ENCODE assay signal across 9 cellular contexts in the genomic region with DNA sequence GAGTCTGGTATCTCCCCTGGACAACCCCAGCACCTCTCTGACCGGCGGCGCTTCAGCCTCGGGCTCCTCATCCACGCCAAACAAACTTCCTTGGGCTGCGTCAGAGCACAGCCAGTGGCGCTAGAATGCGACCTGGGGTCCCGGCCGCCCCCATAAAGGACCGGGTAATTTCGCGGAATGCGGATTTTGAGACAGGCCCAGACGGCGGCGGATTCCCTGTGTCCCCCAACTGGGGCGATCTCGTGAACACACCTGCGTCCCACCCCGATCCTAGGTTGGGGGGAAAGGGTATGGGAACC. TPM values are rescaled to one million over a fixed set of nuclear protein-coding genes. Genes with fewer than 3 reads are reported as not detected.
DNase-seq lines count a peak whose midpoint lies in the region; ATAC-seq and TF ChIP-seq lines count a peak whose summit lies in the region.
"Had no signal": no experiment of that assay in that cellular context is flagged by ENCODE, and none has a peak within 500 bp of the region (broad histone marks: within the 10 kb centered on the region; RNA-seq: fewer than 3 reads in every experiment).

No MANE protein-coding gene starts in this region.

- H2AFZ ChIP-seq in OCI-LY3 (ENCODE audit: low read depth, low read length) = no peak overlapping the region

- H3K4me1 Mint-ChIP-seq in neural crest cell = peaks cover 51% of the 10 kb centered on the region

- peaks cover 23 to 34% (median 29%) of the 10 kb centered on the region in 11 experiments for H3K27me3 ChIP-seq in BLaER1 treated with 17β-estradiol and CSF1 and Interleukin-3, amounts not matched to agents 10 nM and 100 nM
- H3K27me3 ChIP-seq in OCI-LY3 (ENCODE audit: low read depth, low read length) = peaks cover 6% of the 10 kb centered on the region; the same call in 1 of the 2 replicates

- H3K4me3 Mint-ChIP-seq in neural crest cell = peak overlapping the region; percentile 98

- H3K4me1 ChIP-seq in BLaER1 treated with 17β-estradiol and CSF1 and Interleukin-3, amounts not matched to agents 10 nM and 100 nM = peaks cover 29 to 54% (median 45%) of the 10 kb centered on the region in 10 experiments
- peaks cover 23% of the 10 kb centered on the region for H3K4me1 ChIP-seq in OCI-LY3 (ENCODE audit: low read length)

- peak overlapping the region; percentile 77 to 90 (median 84) for H3K9ac ChIP-seq in BLaER1 treated with 17β-estradiol and CSF1 and Interleukin-3, amounts not matched to agents 10 nM and 100 nM
- H3K9ac ChIP-seq in OCI-LY3 (ENCODE audit: low read length) = peak overlapping the region; percentile 82

- H3K27me3 Mint-ChIP-seq in neural crest cell (ENCODE audit: low read depth) = peaks cover 12% of the 10 kb centered on the region

- peak overlapping the region in 2 of 11 experiments; percentile 6 to 43; a peak in 3 of 22 replicates for H3K27ac ChIP-seq in BLaER1 treated with 17β-estradiol and CSF1 and Interleukin-3, amounts not matched to agents 10 nM and 100 nM
- no peak overlapping the region for H3K27ac ChIP-seq in OCI-LY3 (ENCODE audit: low read length)

- H3K9me3 ChIP-seq in BLaER1 treated with 17β-estradiol and CSF1 and Interleukin-3, amounts not matched to agents 10 nM and 100 nM (replicated peaks in 1 of 11) = no peaks in the 10 kb centered on the region
- no peaks in the 10 kb centered on the region for H3K9me3 ChIP-seq in OCI-LY3 (ENCODE audit: insufficient read depth, low read length)

- TF ChIP-seq CTCF in OCI-LY3 (IDR thresholded peaks at IDR 0.05; ENCODE audit: low read depth, low read length) (no peak), epithelial cell of esophagus (IDR thresholded peaks at IDR 0.05; ENCODE audit: insufficient read depth, low read depth, low read length, missing control alignments) (no peak), neural crest cell (conservative IDR thresholded peaks at IDR 0.05) (no peak)

- H3K36me3 ChIP-seq in BLaER1 treated with 17β-estradiol and CSF1 and Interleukin-3, amounts not matched to agents 10 nM and 100 nM = peaks cover 11 to 35% (median 26%) of the 10 kb centered on the region in 11 experiments; a peak in 21 of 22 replicates
- peaks cover 30% of the 10 kb centered on the region for H3K36me3 ChIP-seq in OCI-LY3 (replicated peaks; ENCODE audit: low read depth, low read length)

- no peaks in the 10 kb centered on the region for H3K36me3 Mint-ChIP-seq in neural crest cell (ENCODE audit: low read depth)

- H3K9me3 Mint-ChIP-seq in neural crest cell = no peaks in the 10 kb centered on the region

- peak overlapping the region; percentile 91 to 100 (median 98) for H3K4me2 ChIP-seq in BLaER1 treated with 17β-estradiol and CSF1 and Interleukin-3, amounts not matched to agents 10 nM and 100 nM
- peak overlapping the region; percentile 95 for H3K4me2 ChIP-seq in OCI-LY3 (ENCODE audit: low read length)

- no peak overlapping the region for H3K27ac Mint-ChIP-seq in neural crest cell (ENCODE audit: unreplicated experiment)

- H4K20me1 ChIP-seq in BLaER1 treated with 17β-estradiol and CSF1 and Interleukin-3, amounts not matched to agents 10 nM and 100 nM = peaks cover 56 to 63% (median 57%) of the 10 kb centered on the region in 11 experiments
- peaks cover 53% of the 10 kb centered on the region for H4K20me1 ChIP-seq in OCI-LY3 (ENCODE audit: insufficient read depth, low read length)

- peaks cover 80% of the 10 kb centered on the region for H3K79me2 ChIP-seq in OCI-LY3 (ENCODE audit: low read length)

- ATAC-seq in GM21390 (IDR thresholded peaks at IDR 0.05; ENCODE audit: unreplicated experiment) (no peak), HG02852 (IDR thresholded peaks at IDR 0.05; ENCODE audit: unreplicated experiment) (no peak), HG02870 (IDR thresholded peaks at IDR 0.05; ENCODE audit: unreplicated experiment) (no peak)

- H3K4me3 ChIP-seq in BLaER1 treated with 17β-estradiol and CSF1 and Interleukin-3, amounts not matched to agents 10 nM and 100 nM = peak overlapping the region; percentile 81 to 91 (median 86)
- H3K4me3 ChIP-seq in OCI-LY3 (ENCODE audit: low read length) (peak overlapping the region; percentile 95), epithelial cell of esophagus (ENCODE audit: low read length) (peak overlapping the region; percentile 78)

- no peak for DNase-seq in epithelial cell of esophagus (ENCODE audit: low read depth)
- DNase-seq in neural crest cell (ENCODE audit: low read depth, low spot score) = no peak
- no peak for DNase-seq in NAMALWA (ENCODE audit: low spot score)
- DNase-seq: NCI-H526 treated with DMSO at 0.1 percent for 48 hours had no signal

RNA-seq across cellular contexts. Expression of gene FOXP4, which starts 1.6 kb away (rescaled TPM):
- 57.9 and 62.4 TPM in 2 replicates for total RNA-seq in neural crest cell
